In genomic region chr16:71853413-71853812, GRCh38 we compare ENCODE assay signal across 8 cellular contexts. TPM values are rescaled to one million over a fixed set of nuclear protein-coding genes. Genes with fewer than 3 reads are reported as not detected.
DNase-seq lines count a peak whose midpoint lies in the region; ATAC-seq, FAIRE-seq and TF ChIP-seq lines count a peak whose summit lies in the region.
"Had no signal": no experiment of that assay in that cellular context is flagged by ENCODE, and none has a peak within 500 bp of the region (broad histone marks: within the 10 kb centered on the region; RNA-seq: fewer than 3 reads in every experiment).

No MANE protein-coding gene starts in this region.

- no peak for TF ChIP-seq CTCF in D721Med (IDR thresholded peaks at IDR 0.05; ENCODE audit: insufficient read depth, missing control alignments)

- H2BK15ac ChIP-seq in mesenchymal stem cell (ENCODE audit: low read depth, poor library complexity, severe bottlenecking) = no peak overlapping the region

- FAIRE-seq in D721Med (lab: Jason Lieb, UNC) = no peak

- no peak overlapping the region for H3K18ac ChIP-seq in mesenchymal stem cell (ENCODE audit: low read depth in 1 of 2, low read length in 2 of 2)

- H3K4me2 ChIP-seq in mesenchymal stem cell (ENCODE audit: low read length, poor library complexity, severe bottlenecking) = no peak overlapping the region

- no peak overlapping the region for H3K9ac ChIP-seq in mesenchymal stem cell (ENCODE audit: low read length)

- no peak overlapping the region for H3K27ac ChIP-seq in mesenchymal stem cell (ENCODE audit: low read length, poor library complexity, severe bottlenecking)
- H3K27ac ChIP-seq: esophagus muscularis mucosa had no signal

- H2AK5ac ChIP-seq in mesenchymal stem cell (ENCODE audit: low read length, severe bottlenecking) = peak overlapping the region; percentile 61

- no peak overlapping the region for H3K23ac ChIP-seq in mesenchymal stem cell (ENCODE audit: low read length in 2 of 2)

- H2BK120ac ChIP-seq in mesenchymal stem cell (ENCODE audit: low read depth, low read length) = no peak overlapping the region

- H2BK12ac ChIP-seq in mesenchymal stem cell (ENCODE audit: low read length in 2 of 2) = no peak overlapping the region

- 91% methylated on average over 2 of the region's 4 CpGs for WGBS in mesenchymal stem cell

- peaks cover 60% of the 10 kb centered on the region for H3K79me1 ChIP-seq in mesenchymal stem cell (replicated peaks; ENCODE audit: low read length, poor library complexity, severe bottlenecking)

- H3K14ac ChIP-seq in mesenchymal stem cell (ENCODE audit: low read length in 2 of 2) = no peak overlapping the region

- no peaks in the 10 kb centered on the region for H3K9me3 ChIP-seq in mesenchymal stem cell (ENCODE audit: control insufficient read depth, low read length)
- H3K9me3 ChIP-seq: esophagus muscularis mucosa had no signal

- H3K4me3 ChIP-seq in mesenchymal stem cell (ENCODE audit: insufficient read depth in 1 of 2, low read depth in 1 of 2, low read length in 2 of 2) = no peak overlapping the region
- H3K4me3 ChIP-seq: esophagus muscularis mucosa had no signal

- H3K4ac ChIP-seq in mesenchymal stem cell (ENCODE audit: low read depth in 1 of 2, low read length in 2 of 2) = no peak overlapping the region

- no peak overlapping the region for H2AFZ ChIP-seq in mesenchymal stem cell (ENCODE audit: low read depth, low read length)

- H3K27me3 ChIP-seq in mesenchymal stem cell (ENCODE audit: control insufficient read depth in 1 of 2, insufficient read depth in 1 of 2, low read length in 2 of 2) = no peaks in the 10 kb centered on the region
- H3K27me3 ChIP-seq: esophagus muscularis mucosa had no signal

- no peak overlapping the region for H4K91ac ChIP-seq in mesenchymal stem cell (ENCODE audit: low read length)

- peaks cover 15% of the 10 kb centered on the region for H3K4me1 ChIP-seq in mesenchymal stem cell (ENCODE audit: control insufficient read depth, insufficient read depth, low read depth, low read length)

- H3K36me3 ChIP-seq in mesenchymal stem cell (ENCODE audit: control insufficient read depth in 1 of 2, insufficient read depth in 2 of 2, low read depth in 1 of 2, low read length in 2 of 2) = peaks cover 54 to 70% of the 10 kb centered on the region in 2 experiments

- H2BK5ac ChIP-seq in mesenchymal stem cell (ENCODE audit: low read depth, low read length, poor library complexity, severe bottlenecking) = no peak overlapping the region

- ATAC-seq in GM18868 (IDR thresholded peaks at IDR 0.05; ENCODE audit: unreplicated experiment) = peak; percentile 41
- peak; percentile 71 for ATAC-seq in GM21390 (IDR thresholded peaks at IDR 0.05; ENCODE audit: unreplicated experiment)
- ATAC-seq in HG03432 (IDR thresholded peaks at IDR 0.05; ENCODE audit: unreplicated experiment) = peak; percentile 69

- H4K8ac ChIP-seq in mesenchymal stem cell (ENCODE audit: low read length) = no peak overlapping the region

- DNase-seq in mesenchymal stem cell = no peak
- no peak for DNase-seq in GF-D8 (lab: John Stamatoyannopoulos, UW)
- no peak for DNase-seq in D721Med (ENCODE audit: insufficient read length, low spot score)
- no peak for DNase-seq in inferior parietal cortex (ENCODE audit: extremely low spot score)

RNA-seq across cellular contexts. Expression of gene ATXN1L, which starts 7.6 kb away (rescaled TPM):
- polyA plus RNA-seq in mesenchymal stem cell (2013, experiment 1 of 2) = 10.0 TPM
- 11.1 TPM for polyA plus RNA-seq in mesenchymal stem cell (2013, experiment 2 of 2)

RNA-seq across cellular contexts. Expression of gene ZNF821, which starts 30.6 kb away (rescaled TPM):
- 4.8 TPM for polyA plus RNA-seq in mesenchymal stem cell (2013, experiment 1 of 2)
- polyA plus RNA-seq in mesenchymal stem cell (2013, experiment 2 of 2) = 4.9 TPM

RNA-seq across cellular contexts. Expression of gene IST1, which starts 41.9 kb away (rescaled TPM):
- polyA plus RNA-seq in mesenchymal stem cell (2013, experiment 1 of 2) = 77.7 TPM
- 76.1 TPM for polyA plus RNA-seq in mesenchymal stem cell (2013, experiment 2 of 2)

RNA-seq across cellular contexts. Expression of gene AP1G1, which starts 44.8 kb away (rescaled TPM):
- 36.5 TPM for polyA plus RNA-seq in mesenchymal stem cell (2013, experiment 1 of 2)
- polyA plus RNA-seq in mesenchymal stem cell (2013, experiment 2 of 2) = 36.7 TPM
